In genomic region chr2:72919414-72920316, GRCh38 we compare ENCODE assay signal across 9 cellular contexts. TPM values are rescaled to one million over a fixed set of nuclear protein-coding genes. Genes with fewer than 3 reads are reported as not detected.
DNase-seq lines count a peak whose midpoint lies in the region; ATAC-seq and TF ChIP-seq lines count a peak whose summit lies in the region.
"Had no signal": no experiment of that assay in that cellular context is flagged by ENCODE, and none has a peak within 500 bp of the region (broad histone marks: within the 10 kb centered on the region; RNA-seq: fewer than 3 reads in every experiment).

No MANE protein-coding gene starts in this region.

- no peaks in the 10 kb centered on the region for H3K9me3 Mint-ChIP-seq in stimulated activated effector memory CD8-positive, alpha-beta T cell treated with anti-CD3 and anti-CD28 coated beads, Interleukin-12 subunit alpha, Interleukin-12 subunit beta, amount 100 ng/mL, for 72 hours

- peaks cover 35% of the 10 kb centered on the region for H3K4me1 Mint-ChIP-seq in stimulated activated effector memory CD8-positive, alpha-beta T cell treated with anti-CD3 and anti-CD28 coated beads, Interleukin-12 subunit alpha, Interleukin-12 subunit beta, amount 100 ng/mL, for 72 hours

- H2AFZ ChIP-seq in SK-N-SH (ENCODE audit: low read depth) = no peak overlapping the region

- peak; percentile 51 for DNase-seq in activated CD8-positive, alpha-beta memory T cell treated with anti-CD3 and anti-CD28 coated beads for 24 hours
- DNase-seq in activated CD8-positive, alpha-beta memory T cell treated with anti-CD3 and anti-CD28 coated beads, Interleukin-2, amount 50 U/mL, for 4 hours = no peak
- DNase-seq in SK-N-SH (peak; percentile 56), putamen (ENCODE audit: low spot score) (no peak), DMS 273 treated with DMSO at 0.1 percent for 48 hours (lab: John Stamatoyannopoulos, UW) (no peak)
- DNase-seq in stimulated activated effector memory CD8-positive, alpha-beta T cell treated with anti-CD3 and anti-CD28 coated beads, Interleukin-12 subunit alpha, Interleukin-12 subunit beta, amount 100 ng/mL, for 72 hours (ENCODE audit: low spot score in 2 of 2) = no peak
- DNase-seq: small intestine had no signal

- H3K9ac ChIP-seq in SK-N-SH (no peak overlapping the region), iPS-15b (ENCODE audit: low read depth, low read length) (no peak overlapping the region)

- TF ChIP-seq EP300 in SK-N-SH (IDR thresholded peaks at IDR 0.05; ENCODE audit: borderline replicate concordance in 1 of 2, low read depth in 1 of 2, low read length in 1 of 2) = no peak

- H3K27ac Mint-ChIP-seq in stimulated activated effector memory CD8-positive, alpha-beta T cell treated with anti-CD3 and anti-CD28 coated beads, Interleukin-12 subunit alpha, Interleukin-12 subunit beta, amount 100 ng/mL, for 72 hours = no peak overlapping the region

- H3K4me2 ChIP-seq in SK-N-SH = peak overlapping the region; percentile 88; the same call in 1 of the 2 replicates

- TF ChIP-seq RAD21 in SK-N-SH (IDR thresholded peaks at IDR 0.05; ENCODE audit: low read length) = no peak

- CTCF ChIA-PET in SK-N-SH (lab: Yijun Ruan, JAX) = interaction anchor here (1.1 to 3.6 kb wide), 4 partner anchors 8 to 258 kb away, joined by 3 to 35 read pairs (median 8); partner anchors contain the start of gene SPR

- no peaks in the 10 kb centered on the region for H3F3A ChIP-seq in SK-N-SH (replicated peaks; ENCODE audit: insufficient read depth)

- 10% methylated on average over 40 of the region's 48 CpGs for WGBS in SK-N-SH (ENCODE audit: low lambda C conversion rate)

- POLR2A ChIA-PET in SK-N-SH (lab: Yijun Ruan, JAX) = no interaction called here

- H4K20me1 ChIP-seq in SK-N-SH (ENCODE audit: insufficient read depth) = peaks cover 25% of the 10 kb centered on the region

- ATAC-seq in stimulated activated effector memory CD8-positive, alpha-beta T cell treated with anti-CD3 and anti-CD28 coated beads, Interleukin-12 subunit alpha, Interleukin-12 subunit beta, amount 100 ng/mL, for 72 hours = no peak
- ATAC-seq in HG03045 (IDR thresholded peaks at IDR 0.05; ENCODE audit: unreplicated experiment) = no peak

- peak overlapping the region; percentile 57 for H3K4me3 Mint-ChIP-seq in stimulated activated effector memory CD8-positive, alpha-beta T cell treated with anti-CD3 and anti-CD28 coated beads, Interleukin-12 subunit alpha, Interleukin-12 subunit beta, amount 100 ng/mL, for 72 hours

- no peak overlapping the region for H3K27ac ChIP-seq in SK-N-SH (ENCODE audit: low read depth in 2 of 2, low read length in 1 of 2)

- H3K27me3 ChIP-seq in SK-N-SH (ENCODE audit: insufficient read depth) (peaks cover 99% of the 10 kb centered on the region), iPS-15b (ENCODE audit: control insufficient read depth, insufficient read depth, low read length) (peaks cover 92% of the 10 kb centered on the region)

- H3K4me3 ChIP-seq in SK-N-SH (ENCODE audit: low read depth in 2 of 2, low read length in 1 of 2) (peak overlapping the region in 1 of 2 experiments; percentile 40; a peak in 2 of 4 replicates), iPS-15b (ENCODE audit: low read depth, low read length) (peak overlapping the region; percentile 22)

- no peaks in the 10 kb centered on the region for H3K36me3 ChIP-seq in SK-N-SH (replicated peaks in 1 of 2; ENCODE audit: control insufficient read depth in 1 of 2, insufficient read depth in 2 of 2, low read length in 1 of 2)
- no peaks in the 10 kb centered on the region for H3K36me3 ChIP-seq in iPS-15b (ENCODE audit: control insufficient read depth, insufficient read depth, low read length)

- peaks cover 6% of the 10 kb centered on the region for H3K36me3 Mint-ChIP-seq in stimulated activated effector memory CD8-positive, alpha-beta T cell treated with anti-CD3 and anti-CD28 coated beads, Interleukin-12 subunit alpha, Interleukin-12 subunit beta, amount 100 ng/mL, for 72 hours

- H3K9me3 ChIP-seq in SK-N-SH (no peaks in the 10 kb centered on the region), iPS-15b (ENCODE audit: control insufficient read depth, insufficient read depth, low read length) (no peaks in the 10 kb centered on the region)

- H3K79me2 ChIP-seq in SK-N-SH (ENCODE audit: insufficient read depth) = no peaks in the 10 kb centered on the region

- H3K4me1 ChIP-seq in SK-N-SH (ENCODE audit: control insufficient read depth in 1 of 2, insufficient read depth in 2 of 2, low read depth in 1 of 2, low read length in 1 of 2) (peaks cover 7 to 13% of the 10 kb centered on the region in 2 experiments; a peak in 2 of 4 replicates), iPS-15b (ENCODE audit: control insufficient read depth, insufficient read depth, low read length) (peaks cover 8% of the 10 kb centered on the region)

- no peak for TF ChIP-seq CTCF in SK-N-SH (IDR thresholded peaks at IDR 0.05)

- no peaks in the 10 kb centered on the region for H3K9me2 ChIP-seq in SK-N-SH

TF ChIP-seq in SK-N-SH, 30 proteins besides CTCF, POLR2A, EP300 and RAD21:
- peak; percentile 73; the same call in 1 of the 2 replicates for TF ChIP-seq EZH2phosphoT487 (IDR thresholded peaks at IDR 0.05; ENCODE audit: borderline replicate concordance, low read depth)
- TF ChIP-seq, protein P1, sequence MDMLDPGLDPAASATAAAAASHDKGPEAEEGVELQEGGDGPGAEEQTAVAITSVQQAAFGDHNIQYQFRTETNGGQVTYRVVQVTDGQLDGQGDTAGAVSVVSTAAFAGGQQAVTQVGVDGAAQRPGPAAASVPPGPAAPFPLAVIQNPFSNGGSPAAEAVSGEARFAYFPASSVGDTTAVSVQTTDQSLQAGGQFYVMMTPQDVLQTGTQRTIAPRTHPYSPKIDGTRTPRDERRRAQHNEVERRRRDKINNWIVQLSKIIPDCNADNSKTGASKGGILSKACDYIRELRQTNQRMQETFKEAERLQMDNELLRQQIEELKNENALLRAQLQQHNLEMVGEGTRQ (IDR thresholded peaks at IDR 0.05; ENCODE audit: borderline replicate concordance, low read depth, low read length) = no peak

RNA-seq across cellular contexts. Expression of gene EMX1, which starts 2.3 kb away (rescaled TPM):
- polyA plus RNA-seq in SK-N-SH (2012; rRNA removed) = not detected in 2 replicates
- polyA plus RNA-seq in SK-N-SH (2012; cell fraction: cytosol; rRNA removed) = not detected in 2 replicates
- polyA plus RNA-seq in SK-N-SH (2012; cell fraction: nucleus; rRNA removed) = not detected in 2 replicates

RNA-seq across cellular contexts. Expression of gene SPR, which starts 32.5 kb away (rescaled TPM):
- polyA plus RNA-seq in SK-N-SH (2012; rRNA removed) = 25.7 and 27.5 TPM in 2 replicates
- 27.8 and 30.1 TPM in 2 replicates for polyA plus RNA-seq in SK-N-SH (2012; cell fraction: cytosol; rRNA removed)
- polyA plus RNA-seq in SK-N-SH (2012; cell fraction: nucleus; rRNA removed) = 15.1 and 18.6 TPM in 2 replicates

Comparison
In these comparisons a context has a peak if more than half of its experiments do, and no peak if none do; other contexts are left out.
1. DNase-seq: peak in activated CD8-positive, alpha-beta memory T cell treated with anti-CD3 and anti-CD28 coated beads for 24 hours (single experiment) and SK-N-SH (single experiment); none in activated CD8-positive, alpha-beta memory T cell treated with anti-CD3 and anti-CD28 coated beads, Interleukin-2, amount 50 U/mL, for 4 hours (single experiment), stimulated activated effector memory CD8-positive, alpha-beta T cell treated with anti-CD3 and anti-CD28 coated beads, Interleukin-12 subunit alpha, Interleukin-12 subunit beta, amount 100 ng/mL, for 72 hours (0 of 2), putamen (single experiment) and DMS 273 treated with DMSO at 0.1 percent for 48 hours (single experiment).